Comparison of ENCODE assay signal across 1 cellular context in the genomic region with DNA sequence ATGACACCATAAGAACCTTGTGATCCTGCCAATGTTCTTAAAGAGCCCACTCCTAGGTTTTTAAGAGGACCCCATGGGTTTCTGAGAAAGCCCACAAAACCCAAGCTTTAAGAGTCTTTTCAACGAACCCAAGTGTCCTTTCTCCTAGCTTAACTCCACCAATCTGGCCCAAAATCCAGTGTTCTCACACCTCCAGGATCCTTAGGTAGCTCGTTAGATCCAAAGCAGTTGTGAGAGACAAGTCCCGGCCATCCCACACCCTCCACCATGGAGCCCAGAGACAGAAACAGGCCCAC.
TF ChIP-seq lines count a peak whose summit lies in the region.

No MANE protein-coding gene starts in this region.

TF ChIP-seq in K562, 482 proteins besides CTCF, POLR2A, EP300 and RAD21 (continues in another document):
- TF ChIP-seq PURB (CRISPR knock-in tag; IDR thresholded peaks at IDR 0.05; ENCODE audit: low read depth) (no peak), ZNF12 (CRISPR knock-in tag; IDR thresholded peaks at IDR 0.05) (no peak), RBM22 (IDR thresholded peaks at IDR 0.05; ENCODE audit: low read depth, low read length, poor library complexity, severe bottlenecking) (no peak), SMAD3 (CRISPR knock-in tag; conservative IDR thresholded peaks at IDR 0.05) (no peak), ZNF79 (CRISPR knock-in tag; IDR thresholded peaks at IDR 0.05; ENCODE audit: low read depth) (no peak), ZNF76 (CRISPR knock-in tag; IDR thresholded peaks at IDR 0.05; ENCODE audit: borderline replicate concordance) (no peak), ILK (tag; IDR thresholded peaks at IDR 0.05; ENCODE audit: borderline replicate concordance, low read depth) (no peak), TFAM (CRISPR knock-in tag; conservative IDR thresholded peaks at IDR 0.05) (no peak), NONO (IDR thresholded peaks at IDR 0.05; ENCODE audit: low read depth in 2 of 2, low read length in 1 of 2) (no peak), LEF1 (IDR thresholded peaks at IDR 0.05) (no peak), KAT2B (IDR thresholded peaks at IDR 0.05; ENCODE audit: low read depth, low read length) (no peak), PML (IDR thresholded peaks at IDR 0.05; ENCODE audit: low read length) (0 out of 2 replicates have a peak, but pooled peaks have one; percentile 2), ZFP36 (IDR thresholded peaks at IDR 0.05; ENCODE audit: low read depth, low read length, partially characterized antibody) (no peak), EZH2 (IDR thresholded peaks at IDR 0.05; ENCODE audit: borderline replicate concordance, low read depth, low read length) (no peak), ELF1 (tag; IDR thresholded peaks at IDR 0.05) (no peak), MYNN (IDR thresholded peaks at IDR 0.05) (no peak), MYNN (CRISPR knock-in tag; IDR thresholded peaks at IDR 0.05) (no peak), ZNF134 (CRISPR knock-in tag; conservative IDR thresholded peaks at IDR 0.05) (no peak), TARDBP (IDR thresholded peaks at IDR 0.05) (no peak), ZKSCAN8 (CRISPR knock-in tag; IDR thresholded peaks at IDR 0.05) (no peak), PHF20 (IDR thresholded peaks at IDR 0.05; ENCODE audit: partially characterized antibody) (no peak), PTRF (tag; IDR thresholded peaks at IDR 0.05) (no peak), ZNF217 (CRISPR knock-in tag; IDR thresholded peaks at IDR 0.05) (no peak), FOXK2 (conservative IDR thresholded peaks at IDR 0.05 in 1 of 2, IDR thresholded peaks at IDR 0.05 in 1 of 2; ENCODE audit: low read depth in 2 of 2) (no peak), ZNF165 (CRISPR knock-in tag; IDR thresholded peaks at IDR 0.05; ENCODE audit: borderline replicate concordance) (no peak), SETDB1 (IDR thresholded peaks at IDR 0.05; ENCODE audit: low read length) (no peak)
- TF ChIP-seq, protein P1, sequence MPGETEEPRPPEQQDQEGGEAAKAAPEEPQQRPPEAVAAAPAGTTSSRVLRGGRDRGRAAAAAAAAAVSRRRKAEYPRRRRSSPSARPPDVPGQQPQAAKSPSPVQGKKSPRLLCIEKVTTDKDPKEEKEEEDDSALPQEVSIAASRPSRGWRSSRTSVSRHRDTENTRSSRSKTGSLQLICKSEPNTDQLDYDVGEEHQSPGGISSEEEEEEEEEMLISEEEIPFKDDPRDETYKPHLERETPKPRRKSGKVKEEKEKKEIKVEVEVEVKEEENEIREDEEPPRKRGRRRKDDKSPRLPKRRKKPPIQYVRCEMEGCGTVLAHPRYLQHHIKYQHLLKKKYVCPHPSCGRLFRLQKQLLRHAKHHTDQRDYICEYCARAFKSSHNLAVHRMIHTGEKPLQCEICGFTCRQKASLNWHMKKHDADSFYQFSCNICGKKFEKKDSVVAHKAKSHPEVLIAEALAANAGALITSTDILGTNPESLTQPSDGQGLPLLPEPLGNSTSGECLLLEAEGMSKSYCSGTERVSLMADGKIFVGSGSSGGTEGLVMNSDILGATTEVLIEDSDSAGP (CRISPR knock-in tag; IDR thresholded peaks at IDR 0.05) = no peak
- TF ChIP-seq, protein P2, sequence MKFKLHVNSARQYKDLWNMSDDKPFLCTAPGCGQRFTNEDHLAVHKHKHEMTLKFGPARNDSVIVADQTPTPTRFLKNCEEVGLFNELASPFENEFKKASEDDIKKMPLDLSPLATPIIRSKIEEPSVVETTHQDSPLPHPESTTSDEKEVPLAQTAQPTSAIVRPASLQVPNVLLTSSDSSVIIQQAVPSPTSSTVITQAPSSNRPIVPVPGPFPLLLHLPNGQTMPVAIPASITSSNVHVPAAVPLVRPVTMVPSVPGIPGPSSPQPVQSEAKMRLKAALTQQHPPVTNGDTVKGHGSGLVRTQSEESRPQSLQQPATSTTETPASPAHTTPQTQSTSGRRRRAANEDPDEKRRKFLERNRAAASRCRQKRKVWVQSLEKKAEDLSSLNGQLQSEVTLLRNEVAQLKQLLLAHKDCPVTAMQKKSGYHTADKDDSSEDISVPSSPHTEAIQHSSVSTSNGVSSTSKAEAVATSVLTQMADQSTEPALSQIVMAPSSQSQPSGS (CRISPR knock-in tag; IDR thresholded peaks at IDR 0.05) = no peak
- TF ChIP-seq, protein P3, sequence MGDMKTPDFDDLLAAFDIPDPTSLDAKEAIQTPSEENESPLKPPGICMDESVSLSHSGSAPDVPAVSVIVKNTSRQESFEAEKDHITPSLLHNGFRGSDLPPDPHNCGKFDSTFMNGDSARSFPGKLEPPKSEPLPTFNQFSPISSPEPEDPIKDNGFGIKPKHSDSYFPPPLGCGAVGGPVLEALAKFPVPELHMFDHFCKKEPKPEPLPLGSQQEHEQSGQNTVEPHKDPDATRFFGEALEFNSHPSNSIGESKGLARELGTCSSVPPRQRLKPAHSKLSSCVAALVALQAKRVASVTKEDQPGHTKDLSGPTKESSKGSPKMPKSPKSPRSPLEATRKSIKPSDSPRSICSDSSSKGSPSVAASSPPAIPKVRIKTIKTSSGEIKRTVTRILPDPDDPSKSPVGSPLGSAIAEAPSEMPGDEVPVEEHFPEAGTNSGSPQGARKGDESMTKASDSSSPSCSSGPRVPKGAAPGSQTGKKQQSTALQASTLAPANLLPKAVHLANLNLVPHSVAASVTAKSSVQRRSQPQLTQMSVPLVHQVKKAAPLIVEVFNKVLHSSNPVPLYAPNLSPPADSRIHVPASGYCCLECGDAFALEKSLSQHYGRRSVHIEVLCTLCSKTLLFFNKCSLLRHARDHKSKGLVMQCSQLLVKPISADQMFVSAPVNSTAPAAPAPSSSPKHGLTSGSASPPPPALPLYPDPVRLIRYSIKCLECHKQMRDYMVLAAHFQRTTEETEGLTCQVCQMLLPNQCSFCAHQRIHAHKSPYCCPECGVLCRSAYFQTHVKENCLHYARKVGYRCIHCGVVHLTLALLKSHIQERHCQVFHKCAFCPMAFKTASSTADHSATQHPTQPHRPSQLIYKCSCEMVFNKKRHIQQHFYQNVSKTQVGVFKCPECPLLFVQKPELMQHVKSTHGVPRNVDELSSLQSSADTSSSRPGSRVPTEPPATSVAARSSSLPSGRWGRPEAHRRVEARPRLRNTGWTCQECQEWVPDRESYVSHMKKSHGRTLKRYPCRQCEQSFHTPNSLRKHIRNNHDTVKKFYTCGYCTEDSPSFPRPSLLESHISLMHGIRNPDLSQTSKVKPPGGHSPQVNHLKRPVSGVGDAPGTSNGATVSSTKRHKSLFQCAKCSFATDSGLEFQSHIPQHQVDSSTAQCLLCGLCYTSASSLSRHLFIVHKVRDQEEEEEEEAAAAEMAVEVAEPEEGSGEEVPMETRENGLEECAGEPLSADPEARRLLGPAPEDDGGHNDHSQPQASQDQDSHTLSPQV (IDR thresholded peaks at IDR 0.05) = no peak
- TF ChIP-seq, protein P4, sequence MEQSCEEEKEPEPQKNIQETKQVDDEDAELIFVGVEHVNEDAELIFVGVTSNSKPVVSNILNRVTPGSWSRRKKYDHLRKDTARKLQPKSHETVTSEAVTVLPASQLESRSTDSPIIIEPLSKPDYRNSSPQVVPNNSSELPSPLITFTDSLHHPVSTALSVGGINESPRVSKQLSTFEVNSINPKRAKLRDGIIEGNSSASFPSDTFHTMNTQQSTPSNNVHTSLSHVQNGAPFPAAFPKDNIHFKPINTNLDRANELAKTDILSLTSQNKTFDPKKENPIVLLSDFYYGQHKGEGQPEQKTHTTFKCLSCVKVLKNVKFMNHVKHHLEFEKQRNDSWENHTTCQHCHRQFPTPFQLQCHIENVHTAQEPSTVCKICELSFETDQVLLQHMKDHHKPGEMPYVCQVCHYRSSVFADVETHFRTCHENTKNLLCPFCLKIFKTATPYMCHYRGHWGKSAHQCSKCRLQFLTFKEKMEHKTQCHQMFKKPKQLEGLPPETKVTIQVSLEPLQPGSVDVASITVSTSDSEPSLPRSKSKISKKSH (CRISPR knock-in tag; IDR thresholded peaks at IDR 0.05) = no peak
- TF ChIP-seq, protein P5, sequence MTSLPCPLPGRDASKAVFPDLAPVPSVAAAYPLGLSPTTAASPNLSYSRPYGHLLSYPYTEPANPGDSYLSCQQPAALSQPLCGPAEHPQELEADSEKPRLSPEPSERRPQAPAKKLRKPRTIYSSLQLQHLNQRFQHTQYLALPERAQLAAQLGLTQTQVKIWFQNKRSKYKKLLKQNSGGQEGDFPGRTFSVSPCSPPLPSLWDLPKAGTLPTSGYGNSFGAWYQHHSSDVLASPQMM (CRISPR knock-in tag; IDR thresholded peaks at IDR 0.05) = no peak
- TF ChIP-seq, protein P6, sequence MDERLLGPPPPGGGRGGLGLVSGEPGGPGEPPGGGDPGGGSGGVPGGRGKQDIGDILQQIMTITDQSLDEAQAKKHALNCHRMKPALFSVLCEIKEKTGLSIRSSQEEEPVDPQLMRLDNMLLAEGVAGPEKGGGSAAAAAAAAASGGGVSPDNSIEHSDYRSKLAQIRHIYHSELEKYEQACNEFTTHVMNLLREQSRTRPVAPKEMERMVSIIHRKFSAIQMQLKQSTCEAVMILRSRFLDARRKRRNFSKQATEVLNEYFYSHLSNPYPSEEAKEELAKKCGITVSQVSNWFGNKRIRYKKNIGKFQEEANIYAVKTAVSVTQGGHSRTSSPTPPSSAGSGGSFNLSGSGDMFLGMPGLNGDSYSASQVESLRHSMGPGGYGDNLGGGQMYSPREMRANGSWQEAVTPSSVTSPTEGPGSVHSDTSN (CRISPR knock-in tag; IDR thresholded peaks at IDR 0.05; ENCODE audit: low read depth) = no peak
- TF ChIP-seq, protein P6 (tag; conservative IDR thresholded peaks at IDR 0.05; ENCODE audit: low read depth) = no peak
- TF ChIP-seq, protein P7, sequence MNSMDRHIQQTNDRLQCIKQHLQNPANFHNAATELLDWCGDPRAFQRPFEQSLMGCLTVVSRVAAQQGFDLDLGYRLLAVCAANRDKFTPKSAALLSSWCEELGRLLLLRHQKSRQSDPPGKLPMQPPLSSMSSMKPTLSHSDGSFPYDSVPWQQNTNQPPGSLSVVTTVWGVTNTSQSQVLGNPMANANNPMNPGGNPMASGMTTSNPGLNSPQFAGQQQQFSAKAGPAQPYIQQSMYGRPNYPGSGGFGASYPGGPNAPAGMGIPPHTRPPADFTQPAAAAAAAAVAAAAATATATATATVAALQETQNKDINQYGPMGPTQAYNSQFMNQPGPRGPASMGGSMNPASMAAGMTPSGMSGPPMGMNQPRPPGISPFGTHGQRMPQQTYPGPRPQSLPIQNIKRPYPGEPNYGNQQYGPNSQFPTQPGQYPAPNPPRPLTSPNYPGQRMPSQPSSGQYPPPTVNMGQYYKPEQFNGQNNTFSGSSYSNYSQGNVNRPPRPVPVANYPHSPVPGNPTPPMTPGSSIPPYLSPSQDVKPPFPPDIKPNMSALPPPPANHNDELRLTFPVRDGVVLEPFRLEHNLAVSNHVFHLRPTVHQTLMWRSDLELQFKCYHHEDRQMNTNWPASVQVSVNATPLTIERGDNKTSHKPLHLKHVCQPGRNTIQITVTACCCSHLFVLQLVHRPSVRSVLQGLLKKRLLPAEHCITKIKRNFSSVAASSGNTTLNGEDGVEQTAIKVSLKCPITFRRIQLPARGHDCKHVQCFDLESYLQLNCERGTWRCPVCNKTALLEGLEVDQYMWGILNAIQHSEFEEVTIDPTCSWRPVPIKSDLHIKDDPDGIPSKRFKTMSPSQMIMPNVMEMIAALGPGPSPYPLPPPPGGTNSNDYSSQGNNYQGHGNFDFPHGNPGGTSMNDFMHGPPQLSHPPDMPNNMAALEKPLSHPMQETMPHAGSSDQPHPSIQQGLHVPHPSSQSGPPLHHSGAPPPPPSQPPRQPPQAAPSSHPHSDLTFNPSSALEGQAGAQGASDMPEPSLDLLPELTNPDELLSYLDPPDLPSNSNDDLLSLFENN (IDR thresholded peaks at IDR 0.05; ENCODE audit: low read depth in 2 of 2, low read length in 2 of 2) = no peak
- TF ChIP-seq, protein P8, sequence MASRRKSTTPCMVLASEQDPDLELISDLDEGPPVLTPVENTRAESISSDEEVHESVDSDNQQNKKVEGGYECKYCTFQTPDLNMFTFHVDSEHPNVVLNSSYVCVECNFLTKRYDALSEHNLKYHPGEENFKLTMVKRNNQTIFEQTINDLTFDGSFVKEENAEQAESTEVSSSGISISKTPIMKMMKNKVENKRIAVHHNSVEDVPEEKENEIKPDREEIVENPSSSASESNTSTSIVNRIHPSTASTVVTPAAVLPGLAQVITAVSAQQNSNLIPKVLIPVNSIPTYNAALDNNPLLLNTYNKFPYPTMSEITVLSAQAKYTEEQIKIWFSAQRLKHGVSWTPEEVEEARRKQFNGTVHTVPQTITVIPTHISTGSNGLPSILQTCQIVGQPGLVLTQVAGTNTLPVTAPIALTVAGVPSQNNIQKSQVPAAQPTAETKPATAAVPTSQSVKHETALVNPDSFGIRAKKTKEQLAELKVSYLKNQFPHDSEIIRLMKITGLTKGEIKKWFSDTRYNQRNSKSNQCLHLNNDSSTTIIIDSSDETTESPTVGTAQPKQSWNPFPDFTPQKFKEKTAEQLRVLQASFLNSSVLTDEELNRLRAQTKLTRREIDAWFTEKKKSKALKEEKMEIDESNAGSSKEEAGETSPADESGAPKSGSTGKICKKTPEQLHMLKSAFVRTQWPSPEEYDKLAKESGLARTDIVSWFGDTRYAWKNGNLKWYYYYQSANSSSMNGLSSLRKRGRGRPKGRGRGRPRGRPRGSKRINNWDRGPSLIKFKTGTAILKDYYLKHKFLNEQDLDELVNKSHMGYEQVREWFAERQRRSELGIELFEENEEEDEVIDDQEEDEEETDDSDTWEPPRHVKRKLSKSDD (conservative IDR thresholded peaks at IDR 0.05; ENCODE audit: low read length) = no peak
- TF ChIP-seq, protein P9, sequence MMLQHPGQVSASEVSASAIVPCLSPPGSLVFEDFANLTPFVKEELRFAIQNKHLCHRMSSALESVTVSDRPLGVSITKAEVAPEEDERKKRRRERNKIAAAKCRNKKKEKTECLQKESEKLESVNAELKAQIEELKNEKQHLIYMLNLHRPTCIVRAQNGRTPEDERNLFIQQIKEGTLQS (IDR thresholded peaks at IDR 0.05) = no peak
- TF ChIP-seq, protein P9 (CRISPR knock-in tag; conservative IDR thresholded peaks at IDR 0.05) = 0 out of 2 replicates have a peak, but pooled peaks have one; percentile 42
- TF ChIP-seq, protein P10, sequence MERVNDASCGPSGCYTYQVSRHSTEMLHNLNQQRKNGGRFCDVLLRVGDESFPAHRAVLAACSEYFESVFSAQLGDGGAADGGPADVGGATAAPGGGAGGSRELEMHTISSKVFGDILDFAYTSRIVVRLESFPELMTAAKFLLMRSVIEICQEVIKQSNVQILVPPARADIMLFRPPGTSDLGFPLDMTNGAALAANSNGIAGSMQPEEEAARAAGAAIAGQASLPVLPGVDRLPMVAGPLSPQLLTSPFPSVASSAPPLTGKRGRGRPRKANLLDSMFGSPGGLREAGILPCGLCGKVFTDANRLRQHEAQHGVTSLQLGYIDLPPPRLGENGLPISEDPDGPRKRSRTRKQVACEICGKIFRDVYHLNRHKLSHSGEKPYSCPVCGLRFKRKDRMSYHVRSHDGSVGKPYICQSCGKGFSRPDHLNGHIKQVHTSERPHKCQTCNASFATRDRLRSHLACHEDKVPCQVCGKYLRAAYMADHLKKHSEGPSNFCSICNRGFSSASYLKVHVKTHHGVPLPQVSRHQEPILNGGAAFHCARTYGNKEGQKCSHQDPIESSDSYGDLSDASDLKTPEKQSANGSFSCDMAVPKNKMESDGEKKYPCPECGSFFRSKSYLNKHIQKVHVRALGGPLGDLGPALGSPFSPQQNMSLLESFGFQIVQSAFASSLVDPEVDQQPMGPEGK (CRISPR knock-in tag; IDR thresholded peaks at IDR 0.05; ENCODE audit: borderline replicate concordance) = no peak
